In genomic region chr15:40942337-40942854, GRCh38 we compare ENCODE assay signal across 8 cellular contexts. TPM values are rescaled to one million over a fixed set of nuclear protein-coding genes. Genes with fewer than 3 reads are reported as not detected.
DNase-seq lines count a peak whose midpoint lies in the region; ATAC-seq, FAIRE-seq and TF ChIP-seq lines count a peak whose summit lies in the region.

No MANE protein-coding gene starts in this region.

- H3K27ac Mint-ChIP-seq in activated naive CD8-positive, alpha-beta T cell treated with anti-CD3 and anti-CD28 coated beads, Interleukin-2, amount 50 U/mL, for 24 hours: peak overlapping the region; percentile 56

- H4K20me1 ChIP-seq in keratinocyte (ENCODE audit: control insufficient read depth, extremely low read depth, insufficient read depth, low read length): no peaks in the 10 kb centered on the region

- peaks cover 24% of the 10 kb centered on the region for H3K27me3 ChIP-seq in HUES48 (ENCODE audit: control insufficient read depth, insufficient read depth, low read length)
- H3K27me3 ChIP-seq in keratinocyte (ENCODE audit: control insufficient read depth, extremely low read depth, insufficient read depth, low read length): peaks cover 32% of the 10 kb centered on the region

- H3K4me1 ChIP-seq in HUES48 (ENCODE audit: control insufficient read depth, insufficient read depth, low read length) (peaks cover 19% of the 10 kb centered on the region), keratinocyte (ENCODE audit: control insufficient read depth, extremely low read depth, insufficient read depth, low read length) (peaks cover 6% of the 10 kb centered on the region)

- no peaks in the 10 kb centered on the region for H3K36me3 ChIP-seq in HUES48 (ENCODE audit: control insufficient read depth, insufficient read depth, low read length)
- no peaks in the 10 kb centered on the region for H3K36me3 ChIP-seq in keratinocyte (ENCODE audit: control insufficient read depth in 2 of 2, extremely low read depth in 1 of 2, insufficient read depth in 2 of 2, low read length in 2 of 2)

- no peaks in the 10 kb centered on the region for H3K9me1 ChIP-seq in keratinocyte (ENCODE audit: control insufficient read depth, extremely low read depth, insufficient read depth, low read length)

- no peaks in the 10 kb centered on the region for H3K9me3 Mint-ChIP-seq in activated naive CD8-positive, alpha-beta T cell treated with anti-CD3 and anti-CD28 coated beads, Interleukin-2, amount 50 U/mL, for 24 hours

- H3K4me2 ChIP-seq in keratinocyte (ENCODE audit: control insufficient read depth, extremely low read depth, insufficient read depth, low read depth, low read length): peak overlapping the region; percentile 88

- H3K27ac ChIP-seq in HUES48 (ENCODE audit: low read depth, low read length) (no peak overlapping the region), keratinocyte (ENCODE audit: control insufficient read depth, insufficient read depth, low read length) (no peak overlapping the region), temporal lobe (ENCODE audit: low read depth, low read length) (peak overlapping the region; percentile 78)

- H3K4me3 Mint-ChIP-seq in activated naive CD8-positive, alpha-beta T cell treated with anti-CD3 and anti-CD28 coated beads, Interleukin-2, amount 50 U/mL, for 24 hours: peak overlapping the region; percentile 77

- H3K27me3 Mint-ChIP-seq in activated naive CD8-positive, alpha-beta T cell treated with anti-CD3 and anti-CD28 coated beads, Interleukin-2, amount 50 U/mL, for 24 hours: no peaks in the 10 kb centered on the region

- TF ChIP-seq CTCF in keratinocyte (optimal IDR thresholded peaks at IDR 0.05 in 1 of 3, IDR thresholded peaks at IDR 0.05 in 1 of 3, conservative IDR thresholded peaks at IDR 0.05 in 1 of 3; ENCODE audit: extremely low read depth in 1 of 3, insufficient read depth in 2 of 3, low read length in 3 of 3): peak in 1 of 3 experiments; percentile 5

- no peak for ATAC-seq in activated naive CD8-positive, alpha-beta T cell treated with anti-CD3 and anti-CD28 coated beads, Interleukin-2, amount 50 U/mL, for 24 hours
- no peak for ATAC-seq in HG03460 (IDR thresholded peaks at IDR 0.05; ENCODE audit: unreplicated experiment)

- peak; percentile 68 for DNase-seq in CD1c-positive myeloid dendritic cell (ENCODE audit: extremely low spot score)
- DNase-seq in activated naive CD8-positive, alpha-beta T cell treated with anti-CD3 and anti-CD28 coated beads, Interleukin-2, amount 50 U/mL, for 24 hours: no peak
- DNase-seq in keratinocyte (ENCODE audit: low read depth, low spot score): no peak
- DNase-seq in activated CD4-positive, CD25-positive, alpha-beta regulatory T cell (lab: John Stamatoyannopoulos, UW): no peak
- no peak for DNase-seq in NCI-H1694 (lab: John Stamatoyannopoulos, UW)

- FAIRE-seq in keratinocyte (lab: Jason Lieb, UNC): no peak

- H2AFZ ChIP-seq in keratinocyte (ENCODE audit: control insufficient read depth, low read length): peak overlapping the region; percentile 79

- H3K4me1 Mint-ChIP-seq in activated naive CD8-positive, alpha-beta T cell treated with anti-CD3 and anti-CD28 coated beads, Interleukin-2, amount 50 U/mL, for 24 hours: peaks cover 27% of the 10 kb centered on the region

- no peaks in the 10 kb centered on the region for H3K79me2 ChIP-seq in keratinocyte (ENCODE audit: control insufficient read depth, insufficient read depth, low read length)

- no peaks in the 10 kb centered on the region for H3K36me3 Mint-ChIP-seq in activated naive CD8-positive, alpha-beta T cell treated with anti-CD3 and anti-CD28 coated beads, Interleukin-2, amount 50 U/mL, for 24 hours (ENCODE audit: low read depth)

- H3K9ac ChIP-seq in HUES48 (ENCODE audit: low read depth, low read length) (peak overlapping the region; percentile 51; the same call in 1 of the 2 replicates), keratinocyte (ENCODE audit: control insufficient read depth, extremely low read depth, insufficient read depth, low read length) (peak overlapping the region; percentile 68)

- no peaks in the 10 kb centered on the region for H3K9me3 ChIP-seq in HUES48 (ENCODE audit: control insufficient read depth, insufficient read depth, low read length)
- H3K9me3 ChIP-seq in keratinocyte (ENCODE audit: control insufficient read depth, low read depth, low read length): no peaks in the 10 kb centered on the region

- dilution Hi-C loops in keratinocyte (cut with MboI; ENCODE audit: extremely low pct_ligation_motif_present, low sequenced_read_pairs): no loop called here

- H3K4me3 ChIP-seq in HUES48 (ENCODE audit: low read depth, low read length): peak overlapping the region; percentile 58
- peak overlapping the region; percentile 38 to 66 (median 62) for H3K4me3 ChIP-seq in keratinocyte (ENCODE audit: control insufficient read depth in 2 of 3, extremely low read depth in 1 of 3, insufficient read depth in 2 of 3, low read depth in 1 of 3, low read length in 3 of 3)

RNA-seq across cellular contexts. Expression of gene CHAC1, which starts 10.9 kb away (rescaled TPM):
- polyA plus RNA-seq in keratinocyte: 6.4 to 7.2 TPM (median 6.9 TPM) in 3 replicates
- polyA plus RNA-seq in keratinocyte (2011; ENCODE audit: low read depth): 8.1 TPM
- 6.5 and 7.4 TPM in 2 replicates for polyA plus RNA-seq in keratinocyte (2011; cell fraction: cytosol; rRNA removed)
- polyA plus RNA-seq in keratinocyte (2011; cell fraction: nucleus; rRNA removed): 12.4 and 12.8 TPM in 2 replicates
- polyA plus RNA-seq in keratinocyte (2012; ENCODE audit: low replicate concordance): 5.7 and 41.9 TPM in 2 replicates
- 3.6 to 4.4 TPM (median 4.1 TPM) in 3 replicates for polyA minus RNA-seq in keratinocyte
- polyA minus RNA-seq in keratinocyte (2011; cell fraction: cytosol; rRNA and poly(A)+ RNA removed): 15.9 TPM
- 7.1 and 11.8 TPM in 2 replicates for polyA minus RNA-seq in keratinocyte (2011; cell fraction: nucleus; rRNA and poly(A)+ RNA removed)
- total RNA-seq in temporal lobe: 2.7 TPM

RNA-seq across cellular contexts. Expression of gene DLL4, which starts 13.3 kb away (rescaled TPM):
- polyA plus RNA-seq in keratinocyte: not detected in 3 replicates
- polyA plus RNA-seq in keratinocyte (2011; ENCODE audit: low read depth): not detected
- not detected in 2 replicates for polyA plus RNA-seq in keratinocyte (2011; cell fraction: cytosol; rRNA removed)
- polyA plus RNA-seq in keratinocyte (2011; cell fraction: nucleus; rRNA removed): 0.15 TPM in 1 of 2 replicates, not detected in the other
- polyA plus RNA-seq in keratinocyte (2012; ENCODE audit: low replicate concordance): 0.07 TPM in 1 of 2 replicates, not detected in the other
- not detected in 3 replicates for polyA minus RNA-seq in keratinocyte
- polyA minus RNA-seq in keratinocyte (2011; cell fraction: cytosol; rRNA and poly(A)+ RNA removed): not detected
- not detected in 2 replicates for polyA minus RNA-seq in keratinocyte (2011; cell fraction: nucleus; rRNA and poly(A)+ RNA removed)
- total RNA-seq in temporal lobe: 3.4 TPM

RNA-seq across cellular contexts. Expression of gene VPS18, which starts 48.1 kb away (rescaled TPM):
- polyA plus RNA-seq in keratinocyte: 11.6 to 21.1 TPM (median 18.2 TPM) in 3 replicates
- 5.7 TPM for polyA plus RNA-seq in keratinocyte (2011; ENCODE audit: low read depth)
- polyA plus RNA-seq in keratinocyte (2011; cell fraction: cytosol; rRNA removed): 9.4 and 15.1 TPM in 2 replicates
- polyA plus RNA-seq in keratinocyte (2011; cell fraction: nucleus; rRNA removed): 29.3 and 35.6 TPM in 2 replicates
- 14.4 and 20.6 TPM in 2 replicates for polyA plus RNA-seq in keratinocyte (2012; ENCODE audit: low replicate concordance)
- polyA minus RNA-seq in keratinocyte: 41.6 to 68.4 TPM (median 60.3 TPM) in 3 replicates
- polyA minus RNA-seq in keratinocyte (2011; cell fraction: cytosol; rRNA and poly(A)+ RNA removed): 44.7 TPM
- 59.2 and 60.0 TPM in 2 replicates for polyA minus RNA-seq in keratinocyte (2011; cell fraction: nucleus; rRNA and poly(A)+ RNA removed)
- 21.6 TPM for total RNA-seq in temporal lobe
